ENCODE assay signal across 16 cellular contexts in the genomic region with DNA sequence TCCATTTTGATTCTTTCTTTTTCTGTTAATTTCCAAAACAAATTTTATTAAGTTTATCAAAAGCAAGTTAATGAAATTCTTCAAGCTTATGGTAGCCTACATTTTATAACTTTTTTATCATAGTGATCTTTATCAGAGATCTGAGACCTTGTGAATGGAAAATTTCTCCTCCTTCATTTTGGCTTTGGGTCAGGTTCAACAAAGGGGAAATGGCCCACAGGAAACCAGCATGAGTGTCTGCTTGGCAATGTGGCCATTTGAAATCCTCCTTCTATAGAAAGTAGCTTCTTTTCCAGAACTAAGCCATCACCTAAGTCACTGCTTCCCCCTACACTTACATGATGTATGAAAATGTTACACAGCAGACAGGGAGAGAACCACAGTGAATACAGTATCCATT. TPM values are rescaled to one million over a fixed set of nuclear protein-coding genes. Genes with fewer than 3 reads are reported as not detected.
DNase-seq lines count a peak whose midpoint lies in the region; ATAC-seq and TF ChIP-seq lines count a peak whose summit lies in the region.
"Had no signal": no experiment of that assay in that cellular context is flagged by ENCODE, and none has a peak within 500 bp of the region (broad histone marks: within the 10 kb centered on the region; RNA-seq: fewer than 3 reads in every experiment).

No MANE protein-coding gene starts in this region.

- no peaks in the 10 kb centered on the region for H3K27me3 Mint-ChIP-seq in MCF 10A (ENCODE audit: insufficient read depth, unreplicated experiment)

- no TSS peak for BruUV-seq in MCF 10A (replicated peaks; lab: Mats Ljungman, UMichigan)

- intact Hi-C loops in breast epithelium (cut with DNase I; ENCODE audit: low total_unique reads) = no loop called here
- intact Hi-C loops in MCF 10A (cut with micrococcal nuclease) = no loop called here
- intact Hi-C loops in upper lobe of right lung (cut with DNase I) = no loop called here

- no peaks in the 10 kb centered on the region for H3K9me3 Mint-ChIP-seq in MCF 10A (ENCODE audit: unreplicated experiment)

- H3K9me3 ChIP-seq in breast epithelium = no peaks in the 10 kb centered on the region
- H3K9me3 ChIP-seq in muscle layer of duodenum (ENCODE audit: control insufficient read depth in 1 of 2, low read length in 2 of 2) = no peaks in the 10 kb centered on the region
- H3K9me3 ChIP-seq in upper lobe of right lung = no peaks in the 10 kb centered on the region
- H3K9me3 ChIP-seq: MG63 had no signal

- DNase-seq in breast epithelium (ENCODE audit: low spot score in 2 of 2) = no peak
- DNase-seq in MCF 10A (ENCODE audit: unreplicated experiment) = no peak
- DNase-seq in coronary artery (ENCODE audit: low spot score) = no peak
- DNase-seq in upper lobe of right lung = no peak
- no peak for DNase-seq in stimulated activated CD4-positive, alpha-beta T cell treated with anti-CD3 and anti-CD28 coated beads, Interleukin-1b, Interleukin-23, amount 100 ng/mL, for 48 hours
- no peak for DNase-seq in mucosa of gallbladder (ENCODE audit: low spot score)
- DNase-seq in NCI-H345 treated with DMSO at 0.1 percent for 48 hours (lab: John Stamatoyannopoulos, UW; ENCODE audit: unreplicated experiment) = no peak
- DNase-seq: Calu3, kidney glomerular epithelial cell, MG63, NCI-H226, PC-3, small intestine, substantia nigra, T-cell had no signal

- no peaks in the 10 kb centered on the region for H3K36me3 Mint-ChIP-seq in MCF 10A (ENCODE audit: insufficient read depth, unreplicated experiment)
- H3K36me3 Mint-ChIP-seq: T-cell had no signal

- H3K27me3 ChIP-seq in breast epithelium (no peaks in the 10 kb centered on the region), muscle layer of duodenum (ENCODE audit: low read depth, low read length) (no peaks in the 10 kb centered on the region), upper lobe of right lung (no peaks in the 10 kb centered on the region)
- H3K27me3 ChIP-seq: MG63 had no signal

- H3K4me3 Mint-ChIP-seq in MCF 10A (ENCODE audit: unreplicated experiment) = no peak overlapping the region
- H3K4me3 Mint-ChIP-seq: T-cell had no signal

- H3K36me3 ChIP-seq in breast epithelium (no peaks in the 10 kb centered on the region), muscle layer of duodenum (ENCODE audit: control insufficient read depth in 1 of 2, insufficient read depth in 2 of 2, low read length in 2 of 2) (peaks cover 0 to 5% of the 10 kb centered on the region in 2 donors), upper lobe of right lung (no peaks in the 10 kb centered on the region)
- H3K36me3 ChIP-seq: MG63 had no signal

- no peak for TF ChIP-seq POLR2A in breast epithelium (IDR thresholded peaks at IDR 0.05)

- H3K4me1 Mint-ChIP-seq in MCF 10A (ENCODE audit: insufficient read depth, unreplicated experiment) = peaks cover 2% of the 10 kb centered on the region
- H3K4me1 Mint-ChIP-seq: T-cell had no signal

- no peak for ATAC-seq in upper lobe of right lung
- ATAC-seq: PC-3, T-cell had no signal

- peak overlapping the region; percentile 10 to 72 for H3K27ac ChIP-seq in breast epithelium
- no peak overlapping the region for H3K27ac ChIP-seq in coronary artery
- H3K27ac ChIP-seq in muscle layer of duodenum (ENCODE audit: low read length) = peak overlapping the region; percentile 70
- H3K27ac ChIP-seq in upper lobe of right lung = peak overlapping the region; percentile 39

- H3K4me1 ChIP-seq in breast epithelium (no peaks in the 10 kb centered on the region), muscle layer of duodenum (ENCODE audit: control insufficient read depth in 1 of 2, insufficient read depth in 2 of 2, low read length in 2 of 2) (peaks cover 0 to 7% of the 10 kb centered on the region in 2 donors), upper lobe of right lung (peaks cover 4% of the 10 kb centered on the region)

- no peak for TF ChIP-seq CTCF in breast epithelium (IDR thresholded peaks at IDR 0.05)
- no peak for TF ChIP-seq CTCF in MCF 10A (IDR thresholded peaks at IDR 0.05; ENCODE audit: unreplicated experiment)
- no peak for TF ChIP-seq CTCF in coronary artery (IDR thresholded peaks at IDR 0.05)
- TF ChIP-seq CTCF in upper lobe of right lung (IDR thresholded peaks at IDR 0.05) = no peak

- CTCF ChIA-PET in MCF 10A (lab: Yijun Ruan, JAX) = interaction anchor here (0.6 kb wide), 1 partner anchor 1627 kb away, joined by 3 read pairs; no protein-coding TSS in a partner anchor

- H3K4me3 ChIP-seq in breast epithelium (peak overlapping the region; percentile 43 to 72 (median 54)), coronary artery (peak overlapping the region; percentile 69), muscle layer of duodenum (ENCODE audit: low read depth in 1 of 2, low read length in 2 of 2) (peak overlapping the region; percentile 61 to 73), upper lobe of right lung (peak overlapping the region; percentile 57)
- H3K4me3 ChIP-seq: MG63 had no signal

- POLR2A ChIA-PET in MCF 10A (lab: Yijun Ruan, JAX) = interaction anchor here (0.5 kb wide), 1 partner anchor 26 kb away, joined by 3 read pairs; no protein-coding TSS in a partner anchor

- no peak overlapping the region for H3K27ac Mint-ChIP-seq in MCF 10A (ENCODE audit: low read depth, unreplicated experiment)
- H3K27ac Mint-ChIP-seq: T-cell had no signal

RNA-seq across cellular contexts. Expression of a gene that starts 1.6 kb away (rescaled TPM):
- total RNA-seq in breast epithelium (10 to 100 TPM in 2 of 3 donors, 1 to 10 TPM in 1; 2.4 to 12.5 (median 11.4) TPM), MCF 10A (2022) (not detected in 2 replicates), upper lobe of right lung (38.6 TPM), mucosa of gallbladder (10.4 TPM)
- total RNA-seq: PC-3, T-cell had no signal

Comparison
In these comparisons a context has a peak if more than half of its experiments do, and no peak if none do; other contexts are left out.
1. H3K27ac ChIP-seq: peak in breast epithelium (2 of 2), muscle layer of duodenum (single experiment) and upper lobe of right lung (single experiment); none in coronary artery (0 of 2).
2. Peak in every context shown above with its lines, with median percentiles within 50 percentile points of each other: H3K4me3 ChIP-seq.